Comparison of ENCODE assay signal across 10 cellular contexts in the genomic region with DNA sequence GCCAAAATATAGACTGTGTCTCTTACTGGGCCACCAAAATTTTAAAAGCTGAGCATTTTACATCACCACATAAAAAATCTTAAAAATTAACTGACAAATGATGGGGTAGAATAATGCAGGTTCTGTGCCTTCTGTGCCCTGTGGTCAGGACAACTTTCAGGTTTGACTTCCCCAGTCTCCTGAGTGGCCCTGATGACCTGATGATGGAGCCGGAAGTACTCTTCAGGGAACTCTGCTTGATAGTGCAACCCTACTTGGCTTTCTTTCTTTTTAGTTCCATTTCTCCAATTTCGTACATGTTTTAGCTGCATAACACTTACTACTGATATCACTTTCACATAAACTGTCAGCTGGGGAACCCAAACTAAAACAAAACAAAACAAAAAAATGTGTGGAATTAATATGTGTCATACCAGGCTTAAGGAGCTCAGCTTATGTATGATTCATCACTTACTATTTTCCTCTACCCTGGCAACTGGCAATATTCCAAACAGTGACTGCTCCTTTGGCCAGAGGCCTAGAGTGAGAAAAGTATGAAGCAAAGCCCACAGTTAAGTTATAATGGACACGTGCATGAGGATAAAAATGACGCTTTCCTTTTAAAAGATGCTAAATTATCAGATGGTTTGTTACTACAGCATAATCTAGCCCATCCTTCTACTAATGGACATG.
A peak's percentile ranks its signal among the peaks of the same experiment; 100 is the strongest.
DNase-seq lines count a peak whose midpoint lies in the region.
"Had no signal": no experiment of that assay in that cellular context is flagged by ENCODE, and none has a peak within 500 bp of the region (broad histone marks: within the 10 kb centered on the region; RNA-seq: fewer than 3 reads in every experiment).

No MANE protein-coding gene starts in this region.

- no peak overlapping the region for H3K27ac Mint-ChIP-seq in T-helper 2 cell treated with Interferon-gamma antibody and Interleukin-4, amounts not matched to agents 5 μg/mL and 100 μg/mL, for 36 hours
- H3K27ac Mint-ChIP-seq: H9 had no signal

- H3K9me3 ChIP-seq in trophoblast cell (ENCODE audit: insufficient read depth, low read depth, low read length) = no peaks in the 10 kb centered on the region

- H2AFZ ChIP-seq in trophoblast cell (ENCODE audit: insufficient read depth, low read length, poor library complexity) = no peak overlapping the region
- H2AFZ ChIP-seq: parathyroid adenoma had no signal

- no peak overlapping the region for H2BK5ac ChIP-seq in trophoblast cell (ENCODE audit: low read depth, low read length, poor library complexity)

- no peaks in the 10 kb centered on the region for H3K36me3 ChIP-seq in trophoblast cell (ENCODE audit: control insufficient read depth in 1 of 2, insufficient read depth in 2 of 2, low read length in 2 of 2)

- no peak overlapping the region for H2BK12ac ChIP-seq in trophoblast cell (ENCODE audit: low read length)

- H3K27ac ChIP-seq in epithelial cell of prostate (peak overlapping the region; percentile 60), trophoblast cell (ENCODE audit: low read depth, low read length) (no peak overlapping the region)
- H3K27ac ChIP-seq: parathyroid adenoma had no signal

- no peak overlapping the region for H3K4ac ChIP-seq in trophoblast cell (ENCODE audit: low read depth, low read length)

- H3K4me1 Mint-ChIP-seq in T-helper 2 cell treated with Interferon-gamma antibody and Interleukin-4, amounts not matched to agents 5 μg/mL and 100 μg/mL, for 36 hours (ENCODE audit: low read depth) = no peaks in the 10 kb centered on the region
- H3K4me1 Mint-ChIP-seq: H9 had no signal

- H3K36me3 Mint-ChIP-seq in T-helper 2 cell treated with Interferon-gamma antibody and Interleukin-4, amounts not matched to agents 5 μg/mL and 100 μg/mL, for 36 hours (ENCODE audit: low read depth) = no peaks in the 10 kb centered on the region

- H3K23ac ChIP-seq in trophoblast cell (ENCODE audit: low read length) = no peak overlapping the region

- H3K4me1 ChIP-seq in trophoblast cell (ENCODE audit: control insufficient read depth in 1 of 2, insufficient read depth in 2 of 2, low read length in 2 of 2) = peaks cover 0 to 1% of the 10 kb centered on the region in 2 experiments
- H3K4me1 ChIP-seq: parathyroid adenoma had no signal

- H4K12ac ChIP-seq in trophoblast cell (ENCODE audit: low read depth, low read length) = no peak overlapping the region

- H3K27me3 ChIP-seq in trophoblast cell (ENCODE audit: insufficient read depth, low read length) = no peaks in the 10 kb centered on the region

- no peak overlapping the region for H3K18ac ChIP-seq in trophoblast cell (ENCODE audit: low read length)

- H2AK5ac ChIP-seq in trophoblast cell (ENCODE audit: low read length) = no peak overlapping the region

- H3K4me3 ChIP-seq in trophoblast cell (ENCODE audit: low read depth, low read length) = no peak overlapping the region

- no peak overlapping the region for H3K14ac ChIP-seq in trophoblast cell (ENCODE audit: low read length)

- peaks cover 13% of the 10 kb centered on the region for H3K9me3 Mint-ChIP-seq in T-helper 2 cell treated with Interferon-gamma antibody and Interleukin-4, amounts not matched to agents 5 μg/mL and 100 μg/mL, for 36 hours
- H3K9me3 Mint-ChIP-seq: H9 had no signal

- H4K91ac ChIP-seq in trophoblast cell (ENCODE audit: low read depth, low read length) = no peak overlapping the region

- H4K8ac ChIP-seq in trophoblast cell (ENCODE audit: low read depth, low read length) = no peak overlapping the region

- H3K79me1 ChIP-seq in trophoblast cell (ENCODE audit: low read length) = no peaks in the 10 kb centered on the region

- no peaks in the 10 kb centered on the region for H3K27me3 Mint-ChIP-seq in T-helper 2 cell treated with Interferon-gamma antibody and Interleukin-4, amounts not matched to agents 5 μg/mL and 100 μg/mL, for 36 hours (ENCODE audit: low read depth)

- no peak overlapping the region for H2BK120ac ChIP-seq in trophoblast cell (ENCODE audit: insufficient read depth, low read length, poor library complexity)

- no peak overlapping the region for H3K4me3 Mint-ChIP-seq in T-helper 2 cell treated with Interferon-gamma antibody and Interleukin-4, amounts not matched to agents 5 μg/mL and 100 μg/mL, for 36 hours
- H3K4me3 Mint-ChIP-seq: H9 had no signal

- no CpG with 5 or more reads among the region's 4 CpGs for WGBS in trophoblast cell (ENCODE audit: extremely low coverage, insufficient coverage, insufficient read length)

- no peak overlapping the region for H3K4me2 ChIP-seq in trophoblast cell (ENCODE audit: low read length)

- H3K79me2 ChIP-seq in trophoblast cell (ENCODE audit: control insufficient read depth, insufficient read depth, low read length, poor library complexity) = no peaks in the 10 kb centered on the region
- H3K79me2 ChIP-seq: parathyroid adenoma had no signal

- no peak overlapping the region for H3K9ac ChIP-seq in trophoblast cell (ENCODE audit: low read length)
- H3K9ac ChIP-seq: parathyroid adenoma had no signal

- DNase-seq in GM03348 (ENCODE audit: low spot score) (peak; percentile 80), NCI-H774 (lab: John Stamatoyannopoulos, UW) (peak; percentile 63), epithelial cell of prostate (ENCODE audit: low read depth, low spot score) (peak; percentile 87), trophoblast cell (peak; percentile 52 to 88), NCI-H1092 (lab: John Stamatoyannopoulos, UW) (no peak), KG1 (lab: John Stamatoyannopoulos, UW) (no peak)
- DNase-seq in T-helper 2 cell treated with Interferon-gamma antibody and Interleukin-4, amounts not matched to agents 5 μg/mL and 100 μg/mL, for 36 hours (ENCODE audit: low spot score) = no peak
- DNase-seq in activated CD8-positive, alpha-beta memory T cell treated with anti-CD3 and anti-CD28 coated beads, Interleukin-2, amount 50 U/mL, for 48 hours = no peak
- DNase-seq: H9 had no signal

Comparison
In these comparisons a context has a peak if more than half of its experiments do, and no peak if none do; other contexts are left out.
1. DNase-seq: peak in GM03348 (single experiment), NCI-H774 (single experiment), epithelial cell of prostate (single experiment) and trophoblast cell (2 of 2); none in NCI-H1092 (single experiment), T-helper 2 cell treated with Interferon-gamma antibody and Interleukin-4, amounts not matched to agents 5 μg/mL and 100 μg/mL, for 36 hours (single experiment), KG1 (single experiment) and activated CD8-positive, alpha-beta memory T cell treated with anti-CD3 and anti-CD28 coated beads, Interleukin-2, amount 50 U/mL, for 48 hours (single experiment).